ENCODE assay signal across 8 cellular contexts in the genomic region with DNA sequence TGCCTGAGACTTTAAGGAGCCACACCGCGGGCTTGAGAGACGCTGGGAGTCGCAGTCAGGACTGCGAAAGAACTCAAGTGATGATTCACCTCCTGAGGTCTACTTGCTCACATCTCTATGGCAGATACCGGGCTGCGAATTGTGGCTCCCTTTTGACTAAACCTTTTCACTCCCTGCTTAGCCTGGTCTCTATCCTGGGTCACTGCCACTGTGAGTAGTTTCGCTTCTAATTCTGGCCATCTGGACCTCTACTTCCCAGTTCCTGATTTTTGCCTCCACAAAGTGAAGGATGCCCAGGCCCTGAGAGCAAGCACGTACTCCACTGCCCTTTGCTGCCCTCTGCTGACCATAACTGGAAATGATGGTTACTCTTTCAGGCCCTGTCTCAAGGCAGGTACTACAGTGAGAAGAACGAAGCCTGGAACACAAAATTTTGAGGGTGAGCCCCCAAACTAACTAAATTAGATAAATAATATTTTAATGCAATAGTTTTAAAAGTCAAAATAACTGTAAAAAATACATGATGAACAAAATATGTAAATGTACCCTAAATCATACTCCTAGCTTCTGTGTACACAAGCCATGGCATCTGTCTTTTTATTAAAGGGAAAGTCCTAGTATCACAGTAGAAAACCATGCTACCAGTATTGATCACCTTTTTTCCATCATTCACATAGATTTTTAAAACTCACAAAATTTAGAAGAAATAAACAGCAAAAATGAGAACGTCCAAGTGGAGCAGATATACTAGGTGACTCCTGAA. TPM values are rescaled to one million over a fixed set of nuclear protein-coding genes. Genes with fewer than 3 reads are reported as not detected.
DNase-seq lines count a peak whose midpoint lies in the region; FAIRE-seq and TF ChIP-seq lines count a peak whose summit lies in the region.

No MANE protein-coding gene starts in this region.

- H3K9ac ChIP-seq in GM23248 (no peak overlapping the region), SK-N-MC (ENCODE audit: insufficient read length) (no peak overlapping the region)

- in situ Hi-C loops in GM23248 (cut with MboI), result loop anchor here (10.0 kb wide), 3 partner anchors 415 to 735 kb away; no protein-coding TSS in a partner anchor

- H3K27ac ChIP-seq in GM23248 (no peak overlapping the region), SK-N-MC (no peak overlapping the region), ovary (no peak overlapping the region), tibial artery (peak overlapping the region; percentile 73)

- H3K9me3 ChIP-seq in GM23248 (ENCODE audit: low read depth) (no peaks in the 10 kb centered on the region), SK-N-MC (ENCODE audit: low read depth, low read length) (no peaks in the 10 kb centered on the region), ovary (no peaks in the 10 kb centered on the region), tibial artery (no peaks in the 10 kb centered on the region)

- H3K4me3 Mint-ChIP-seq in activated naive CD4-positive, alpha-beta T cell treated with anti-CD3 and anti-CD28 coated beads, Interleukin-2, amount 10 ng/mL, durations not matched to agents 7 days and 5 days, result no peak overlapping the region

- H3K27ac Mint-ChIP-seq in activated naive CD4-positive, alpha-beta T cell treated with anti-CD3 and anti-CD28 coated beads, Interleukin-2, amount 10 ng/mL, durations not matched to agents 7 days and 5 days, result no peak overlapping the region

- H4K20me1 ChIP-seq in GM23248 (ENCODE audit: insufficient read depth), result no peaks in the 10 kb centered on the region

- WGBS in GM23248 (ENCODE audit: low coverage in 1 of 2, low lambda C conversion rate in 2 of 2, missing lambda C conversion rate in 2 of 2), 2 experiments, result 44 to 46% methylated on average over 11 of the region's 11 CpGs
- 39 to 49% (median 45%) methylated on average over 11 of the region's 11 CpGs for WGBS in ovary, 3 donors

- intact Hi-C loops in ovary (cut with DNase I) (loop anchor here in 2 of 4 donors (2.0 to 10.0 kb wide), 4 partner anchors 421 to 735 kb away; a partner anchor contains a TSS), tibial artery (cut with DNase I; ENCODE audit: low total_unique reads) (loop anchor here (2.0 to 5.0 kb wide), 4 partner anchors 358 to 1063 kb away; a partner anchor contains a TSS)

- no peak for TF ChIP-seq EP300 in ovary (IDR thresholded peaks at IDR 0.05)

- TF ChIP-seq CTCF in ovary (IDR thresholded peaks at IDR 0.05), result peak; percentile 54 to 85 (median 75)
- TF ChIP-seq CTCF in tibial artery (IDR thresholded peaks at IDR 0.05), result peak; percentile 80 to 87

- peak overlapping the region; percentile 32 for H3K4me2 ChIP-seq in GM23248 (ENCODE audit: unreplicated experiment)

- FAIRE-seq in G401.6 (lab: Jason Lieb, UNC), result peak; percentile 90

- peak; percentile 84 for DNase-seq in GM23248
- DNase-seq in LHCN-M2 (ENCODE audit: low read depth), result peak; percentile 73
- peak; percentile 28 for DNase-seq in SK-N-MC (ENCODE audit: low read depth, low spot score)
- DNase-seq in activated naive CD4-positive, alpha-beta T cell treated with anti-CD3 and anti-CD28 coated beads, Interleukin-2, amount 10 ng/mL, durations not matched to agents 7 days and 5 days, result peak; percentile 80
- DNase-seq in glomerular endothelial cell (ENCODE audit: extremely low read depth, low read depth, low spot score), result peak; percentile 71
- DNase-seq in ovary, result peak; percentile 56 to 80 (median 68)
- peak; percentile 88 to 89 for DNase-seq in tibial artery

- H3K4me1 Mint-ChIP-seq in activated naive CD4-positive, alpha-beta T cell treated with anti-CD3 and anti-CD28 coated beads, Interleukin-2, amount 10 ng/mL, durations not matched to agents 7 days and 5 days, result peaks cover 2% of the 10 kb centered on the region

- H3K36me3 Mint-ChIP-seq in activated naive CD4-positive, alpha-beta T cell treated with anti-CD3 and anti-CD28 coated beads, Interleukin-2, amount 10 ng/mL, durations not matched to agents 7 days and 5 days, result peaks cover under 1% of the 10 kb centered on the region

- TF ChIP-seq POLR2A in ovary (IDR thresholded peaks at IDR 0.05), result no peak

- peaks cover 8% of the 10 kb centered on the region; the same call in 1 of the 2 replicates for H3F3A ChIP-seq in GM23248 (ENCODE audit: insufficient read depth)

- H3K79me2 ChIP-seq in GM23248 (ENCODE audit: insufficient read depth), result no peaks in the 10 kb centered on the region

- H3K4me1 ChIP-seq in GM23248 (ENCODE audit: insufficient read depth) (peaks cover 10% of the 10 kb centered on the region), ovary (ENCODE audit: insufficient read depth) (no peaks in the 10 kb centered on the region), tibial artery (peaks cover 0 to 20% (median 5%) of the 10 kb centered on the region in 4 donors)

- peak overlapping the region; percentile 40; the same call in 1 of the 2 replicates for H3K4me3 ChIP-seq in GM23248
- no peak overlapping the region for H3K4me3 ChIP-seq in SK-N-MC
- peak overlapping the region; percentile 21 for H3K4me3 ChIP-seq in ovary
- H3K4me3 ChIP-seq in tibial artery, result peak overlapping the region; percentile 38 to 39

- no peaks in the 10 kb centered on the region for H3K27me3 ChIP-seq in GM23248 (replicated peaks; ENCODE audit: insufficient read depth)
- H3K27me3 ChIP-seq in ovary, result no peaks in the 10 kb centered on the region
- no peaks in the 10 kb centered on the region for H3K27me3 ChIP-seq in tibial artery

- CTCF ChIA-PET in activated naive CD4-positive, alpha-beta T cell treated with anti-CD3 and anti-CD28 coated beads, Interleukin-2, amount 10 ng/mL, durations not matched to agents 7 days and 5 days (lab: Charles Lee), result interaction anchor here (0.6 to 3.6 kb wide), 3 partner anchors 16 to 422 kb away, joined by 3 to 26 read pairs (median 3); a partner anchor contains a TSS

- H3K27me3 Mint-ChIP-seq in activated naive CD4-positive, alpha-beta T cell treated with anti-CD3 and anti-CD28 coated beads, Interleukin-2, amount 10 ng/mL, durations not matched to agents 7 days and 5 days, result no peaks in the 10 kb centered on the region

- H2AFZ ChIP-seq in GM23248, result peak overlapping the region; percentile 71

- no peaks in the 10 kb centered on the region for H3K9me3 Mint-ChIP-seq in activated naive CD4-positive, alpha-beta T cell treated with anti-CD3 and anti-CD28 coated beads, Interleukin-2, amount 10 ng/mL, durations not matched to agents 7 days and 5 days

- H3K36me3 ChIP-seq in GM23248 (ENCODE audit: low read depth) (no peaks in the 10 kb centered on the region), SK-N-MC (ENCODE audit: insufficient read depth, low read length) (no peaks in the 10 kb centered on the region), ovary (no peaks in the 10 kb centered on the region), tibial artery (no peaks in the 10 kb centered on the region)

- no peaks in the 10 kb centered on the region for H3K9me2 ChIP-seq in GM23248 (ENCODE audit: insufficient read depth)

RNA-seq across cellular contexts. Expression of a gene that starts 16.7 kb away (rescaled TPM):
- total RNA-seq in GM23248 (2014; rRNA removed; shearing (Covaris generic)), result 15.7 and 31.3 TPM in 2 replicates
- 40.6 and 41.3 TPM in 2 replicates for polyA plus RNA-seq in GM23248 (2016; fragmentation: Nextera tagmentation; extraction: Ambion mirVana)
- 65.0 and 75.7 TPM in 2 replicates for total RNA-seq in LHCN-M2 (2014; rRNA removed)
- polyA plus RNA-seq in LHCN-M2 (2012), result 23.7 TPM
- total RNA-seq in glomerular endothelial cell, result 4.1 and 6.2 TPM in 2 replicates
- 1 to 10 TPM in 6 of 7 donors, under 1 TPM in 1; 0.95 to 5.2 (median 1.9) TPM for total RNA-seq in ovary
- polyA plus RNA-seq in ovary, result 1 to 10 TPM; 3.8 to 4.0 TPM

Comparison
In these comparisons a context has a peak if more than half of its experiments do, and no peak if none do; other contexts are left out.
1. DNase-seq: peak in every context shown above with its lines; median percentile 88 in tibial artery; 84 in GM23248; 80 in activated naive CD4-positive, alpha-beta T cell treated with anti-CD3 and anti-CD28 coated beads, Interleukin-2, amount 10 ng/mL, durations not matched to agents 7 days and 5 days; 73 in LHCN-M2; 71 in glomerular endothelial cell; 68 in ovary; 28 in SK-N-MC.
2. H3K27ac ChIP-seq: peak in tibial artery (2 of 2); none in GM23248 (single experiment), SK-N-MC (single experiment) and ovary (0 of 2).